Comparison of ENCODE assay signal across 15 cellular contexts in genomic region chr17:22310717-22311686, GRCh38.
DNase-seq lines count a peak whose midpoint lies in the region; ATAC-seq and TF ChIP-seq lines count a peak whose summit lies in the region.
"Had no signal": no experiment of that assay in that cellular context is flagged by ENCODE, and none has a peak within 500 bp of the region (broad histone marks: within the 10 kb centered on the region; RNA-seq: fewer than 3 reads in every experiment).

No MANE protein-coding gene starts in this region.

- H2AFZ ChIP-seq in PC-3 (ENCODE audit: low read length): no peak overlapping the region

- TF ChIP-seq EP300 in esophagus muscularis mucosa (IDR thresholded peaks at IDR 0.05): no peak

- WGBS in esophagus muscularis mucosa: 60% methylated on average over 26 of the region's 26 CpGs
- 56 to 69% (median 57%) methylated on average over 23 to 26 of the region's 26 CpGs for WGBS in spleen, 5 donors

- intact Hi-C loops in PC-3 (cut with micrococcal nuclease): no loop called here
- intact Hi-C loops in esophagus muscularis mucosa (cut with DNase I): no loop called here
- intact Hi-C loops in spleen (cut with DNase I; ENCODE audit: low total_unique reads): no loop called here

- no peaks in the 10 kb centered on the region for H3K9me2 ChIP-seq in PC-3 (replicated peaks; ENCODE audit: low read length)

- TF ChIP-seq POLR2A in esophagus muscularis mucosa (IDR thresholded peaks at IDR 0.05; ENCODE audit: low read depth): no peak
- TF ChIP-seq POLR2A in spleen (IDR thresholded peaks at IDR 0.05): no peak

- peak; percentile 7 for DNase-seq in CMK (ENCODE audit: low read depth)
- DNase-seq in HEK293T (ENCODE audit: extremely low spot score): peak; percentile 10
- peak; percentile 29 for DNase-seq in PC-3
- peak; percentile 68 for DNase-seq in esophagus muscularis mucosa (ENCODE audit: extremely low spot score)
- DNase-seq in stimulated activated CD4-positive, alpha-beta T cell treated with anti-CD3 and anti-CD28 coated beads, Interleukin-15, amount 100 ng/mL, for 24 hours: no peak
- DNase-seq in spleen: no peak
- DNase-seq in germinal center (ENCODE audit: low spot score): no peak
- DNase-seq: activated T-cell treated with anti-CD3 and anti-CD28 coated beads, Interleukin-2, amount 50 U/mL, for 72 hours; DMS79 treated with DMSO at 0.1 percent for 48 hours; IMR-90; left colon; NCI-H1694 treated with DMSO at 0.1 percent for 48 hours; psoas muscle had no signal

- H3K27ac ChIP-seq in PC-3 (ENCODE audit: low read length) (no peak overlapping the region), esophagus muscularis mucosa (replicated peaks in 1 of 4) (no peak overlapping the region), spleen (no peak overlapping the region)
- H3K27ac ChIP-seq: psoas muscle, tibial nerve had no signal

- no peaks in the 10 kb centered on the region for H3F3A ChIP-seq in PC-3 (ENCODE audit: low read length, unreplicated experiment)

- no peak overlapping the region for H3K4me3 ChIP-seq in PC-3 (ENCODE audit: low read length)
- no peak overlapping the region for H3K4me3 ChIP-seq in esophagus muscularis mucosa
- H3K4me3 ChIP-seq in spleen: no peak overlapping the region
- H3K4me3 ChIP-seq: psoas muscle, tibial nerve had no signal

- BruUV-seq in PC-3 (replicated peaks; lab: Mats Ljungman, UMichigan): no TSS peak

- TF ChIP-seq CTCF in PC-3 (conservative IDR thresholded peaks at IDR 0.05; ENCODE audit: low read depth, low read length) (no peak), esophagus muscularis mucosa (IDR thresholded peaks at IDR 0.05) (no peak), spleen (IDR thresholded peaks at IDR 0.05 in 8 of 11, conservative IDR thresholded peaks at IDR 0.05 in 3 of 11) (no peak)

- H4K20me1 ChIP-seq in PC-3 (ENCODE audit: low read length): no peaks in the 10 kb centered on the region

- H3K79me2 ChIP-seq in PC-3 (ENCODE audit: low read length): no peaks in the 10 kb centered on the region

- POLR2A ChIA-PET in HEK293T (lab: Yijun Ruan, JAX) (no interaction called here), PC-3 (lab: Charles Lee; ENCODE audit: unreplicated experiment) (no interaction called here)

- H3K4me2 ChIP-seq in PC-3 (ENCODE audit: low read length): 0 out of 2 replicates have a peak overlapping the region, but pooled peaks have one; percentile 31

- ATAC-seq in PC-3: peak; percentile 18; the same call in 1 of the 2 replicates
- ATAC-seq in GM18861 (IDR thresholded peaks at IDR 0.05; ENCODE audit: unreplicated experiment): no peak
- ATAC-seq: activated T-cell treated with anti-CD3 and anti-CD28 coated beads, Interleukin-2, amount 50 U/mL, for 72 hours; left colon; psoas muscle had no signal

- H3K9ac ChIP-seq in PC-3 (ENCODE audit: low read length): no peak overlapping the region

- H3K36me3 ChIP-seq in PC-3 (ENCODE audit: low read depth, low read length) (no peaks in the 10 kb centered on the region), esophagus muscularis mucosa (no peaks in the 10 kb centered on the region), spleen (no peaks in the 10 kb centered on the region)
- H3K36me3 ChIP-seq: tibial nerve had no signal

- H3K27me3 ChIP-seq in PC-3 (ENCODE audit: low read length): no peaks in the 10 kb centered on the region
- H3K27me3 ChIP-seq in esophagus muscularis mucosa: no peaks in the 10 kb centered on the region
- H3K27me3 ChIP-seq in spleen (replicated peaks in 1 of 7): no peaks in the 10 kb centered on the region
- H3K27me3 ChIP-seq: tibial nerve had no signal

- no peaks in the 10 kb centered on the region for H3K9me3 ChIP-seq in PC-3 (ENCODE audit: low read length)
- no peaks in the 10 kb centered on the region for H3K9me3 ChIP-seq in esophagus muscularis mucosa
- H3K9me3 ChIP-seq in spleen: peaks cover 0 to 46% (median 10%) of the 10 kb centered on the region in 8 donors
- H3K9me3 ChIP-seq: psoas muscle had no signal

- H3K4me1 ChIP-seq in PC-3 (ENCODE audit: insufficient read depth, low read length) (no peaks in the 10 kb centered on the region), esophagus muscularis mucosa (no peaks in the 10 kb centered on the region), spleen (no peaks in the 10 kb centered on the region)
- H3K4me1 ChIP-seq: psoas muscle, tibial nerve had no signal

- CTCF ChIA-PET in HEK293T (lab: Yijun Ruan, JAX): no interaction called here
- CTCF ChIA-PET in PC-3 (lab: Charles Lee): no interaction called here

TF ChIP-seq in HEK293T, 16 proteins besides CTCF, POLR2A, EP300 and RAD21:
- TF ChIP-seq SP1 (IDR thresholded peaks at IDR 0.05) (no peak), PKNOX1 (IDR thresholded peaks at IDR 0.05) (peak; percentile 90)

Comparison
In these comparisons a context has a peak if more than half of its experiments do, and no peak if none do; other contexts are left out.
1. DNase-seq: peak in CMK (single experiment), HEK293T (single experiment), PC-3 (single experiment) and esophagus muscularis mucosa (single experiment); none in stimulated activated CD4-positive, alpha-beta T cell treated with anti-CD3 and anti-CD28 coated beads, Interleukin-15, amount 100 ng/mL, for 24 hours (single experiment), spleen (single experiment) and germinal center (single experiment).